Comparison of ENCODE assay signal across 1 cellular context in genomic region chr19:16154557-16154956, GRCh38.
TF ChIP-seq lines count a peak whose summit lies in the region.

No MANE protein-coding gene starts in this region.

TF ChIP-seq in GM12878, 131 proteins besides CTCF, POLR2A, EP300 and RAD21:
- TF ChIP-seq MLLT1 (IDR thresholded peaks at IDR 0.05) (no peak), CREB1 (IDR thresholded peaks at IDR 0.05; ENCODE audit: low read depth) (no peak), CHD4 (IDR thresholded peaks at IDR 0.05) (no peak), FOXK2 (IDR thresholded peaks at IDR 0.05) (no peak), NFXL1 (IDR thresholded peaks at IDR 0.05; ENCODE audit: borderline replicate concordance) (no peak), CBX5 (IDR thresholded peaks at IDR 0.05; ENCODE audit: low read depth) (no peak), NBN (IDR thresholded peaks at IDR 0.05) (no peak), BCL3 (IDR thresholded peaks at IDR 0.05; ENCODE audit: borderline replicate concordance, insufficient read depth, low read depth, low read length, poor library complexity, severe bottlenecking) (no peak), ATF7 (IDR thresholded peaks at IDR 0.05; ENCODE audit: low read depth) (no peak), CHD2 (IDR thresholded peaks at IDR 0.05; ENCODE audit: borderline replicate concordance, low read depth, low read length) (no peak), PBX3 (IDR thresholded peaks at IDR 0.05; ENCODE audit: insufficient replicate concordance, low read depth, low read length) (no peak), BHLHE40 (IDR thresholded peaks at IDR 0.05; ENCODE audit: borderline replicate concordance in 1 of 2, low read depth in 2 of 2, low read length in 1 of 2) (no peak), EGR1 (IDR thresholded peaks at IDR 0.05; ENCODE audit: borderline replicate concordance in 1 of 2, low read depth in 2 of 2, low read length in 2 of 2) (no peak), IKZF2 (IDR thresholded peaks at IDR 0.05) (no peak), E4F1 (IDR thresholded peaks at IDR 0.05; ENCODE audit: borderline replicate concordance, partially characterized antibody) (no peak), TCF12 (IDR thresholded peaks at IDR 0.05; ENCODE audit: low read depth, low read length) (no peak), ZBTB11 (CRISPR knock-in tag; IDR thresholded peaks at IDR 0.05) (no peak)
